34 cellular contexts compared by ENCODE assay signal in genomic region chr1:2934642-2935081, GRCh38.
"Had no signal": no experiment of that assay in that cellular context is flagged by ENCODE, and none has a peak within 500 bp of the region (broad histone marks: within the 10 kb centered on the region; RNA-seq: fewer than 3 reads in every experiment).

No MANE protein-coding gene starts in this region.

- H3K4me3 Mint-ChIP-seq: activated CD4-positive, alpha-beta memory T cell treated with anti-CD3 and anti-CD28 coated beads, Interleukin-2, amount 10 ng/mL, durations not matched to agents 7 days and 5 days; activated CD8-positive, alpha-beta memory T cell treated with anti-CD3 and anti-CD28 coated beads, Interleukin-2, amount 10 ng/mL, durations not matched to agents 7 days and 5 days; activated naive CD4-positive, alpha-beta T cell treated with anti-CD3 and anti-CD28 coated beads, Interleukin-2, amount 10 ng/mL, durations not matched to agents 7 days and 5 days; activated naive CD8-positive, alpha-beta T cell; activated naive CD8-positive, alpha-beta T cell treated with anti-CD3 and anti-CD28 coated beads, Interleukin-2, amount 50 U/mL, for 24 hours; brain had no signal

- DNase-seq: activated CD4-positive, alpha-beta memory T cell treated with anti-CD3 and anti-CD28 coated beads, Interleukin-2, amount 10 ng/mL, durations not matched to agents 7 days and 5 days; activated CD4-positive, alpha-beta T cell treated with anti-CD3 and anti-CD28 coated beads for 1 hour; activated CD4-positive, alpha-beta T cell treated with anti-CD3 and anti-CD28 coated beads for 48 hours; activated CD4-positive, CD25-positive, alpha-beta regulatory T cell; activated CD8-positive, alpha-beta memory T cell treated with anti-CD3 and anti-CD28 coated beads for 24 hours; activated CD8-positive, alpha-beta memory T cell treated with anti-CD3 and anti-CD28 coated beads, Interleukin-2, amount 10 ng/mL, durations not matched to agents 7 days and 5 days; activated CD8-positive, alpha-beta memory T cell treated with anti-CD3 and anti-CD28 coated beads, Interleukin-2, amount 50 U/mL, for 48 hours; activated effector memory CD4-positive, alpha-beta T cell treated with Interleukin-2 at 50 U/mL for 16 hours; activated naive CD4-positive, alpha-beta T cell treated with anti-CD3 and anti-CD28 coated beads, Interleukin-2, amount 10 ng/mL, durations not matched to agents 7 days and 5 days; activated naive CD8-positive, alpha-beta T cell treated with anti-CD3 and anti-CD28 coated beads, Interleukin-2, amount 50 U/mL, for 24 hours; activated T-cell treated with anti-CD3 and anti-CD28 coated beads, Interleukin-2, amount 50 U/mL, for 48 hours; anterior cingulate cortex; Karpas-422; KBM-7; NCI-H1048; NCI-H1105 treated with DMSO at 0.1 percent for 48 hours; NCI-H1436; NCI-H1694; NCI-H1930; NCI-H2081 treated with DMSO at 0.1 percent for 48 hours; NCI-H345; NCI-H524 treated with DMSO at 0.1 percent for 48 hours; NCI-H748 treated with DMSO at 0.1 percent for 48 hours; NK-92 treated with Interleukin-12 subunit alpha and Interleukin-12 subunit beta, amount 100 ng/mL, for 24 hours; PC-3; Peyer's patch; RPMI8226; SHP77; SJCRH30; T1000; WERI-Rb-1 had no signal

- H3K27me3 ChIP-seq: Peyer's patch had no signal

- H3K27me3 Mint-ChIP-seq: activated CD4-positive, alpha-beta memory T cell treated with anti-CD3 and anti-CD28 coated beads, Interleukin-2, amount 10 ng/mL, durations not matched to agents 7 days and 5 days; activated CD8-positive, alpha-beta memory T cell treated with anti-CD3 and anti-CD28 coated beads, Interleukin-2, amount 10 ng/mL, durations not matched to agents 7 days and 5 days; activated naive CD4-positive, alpha-beta T cell treated with anti-CD3 and anti-CD28 coated beads, Interleukin-2, amount 10 ng/mL, durations not matched to agents 7 days and 5 days; activated naive CD8-positive, alpha-beta T cell; activated naive CD8-positive, alpha-beta T cell treated with anti-CD3 and anti-CD28 coated beads, Interleukin-2, amount 50 U/mL, for 24 hours had no signal

- H3K4me1 Mint-ChIP-seq: activated CD4-positive, alpha-beta memory T cell treated with anti-CD3 and anti-CD28 coated beads, Interleukin-2, amount 10 ng/mL, durations not matched to agents 7 days and 5 days; activated CD8-positive, alpha-beta memory T cell treated with anti-CD3 and anti-CD28 coated beads, Interleukin-2, amount 10 ng/mL, durations not matched to agents 7 days and 5 days; activated naive CD4-positive, alpha-beta T cell treated with anti-CD3 and anti-CD28 coated beads, Interleukin-2, amount 10 ng/mL, durations not matched to agents 7 days and 5 days; activated naive CD8-positive, alpha-beta T cell treated with anti-CD3 and anti-CD28 coated beads, Interleukin-2, amount 50 U/mL, for 24 hours had no signal

- H3K27ac ChIP-seq: Peyer's patch, SJCRH30, SK-N-MC, WERI-Rb-1 had no signal

- H3K27ac Mint-ChIP-seq: activated CD4-positive, alpha-beta memory T cell treated with anti-CD3 and anti-CD28 coated beads, Interleukin-2, amount 10 ng/mL, durations not matched to agents 7 days and 5 days; activated CD8-positive, alpha-beta memory T cell treated with anti-CD3 and anti-CD28 coated beads, Interleukin-2, amount 10 ng/mL, durations not matched to agents 7 days and 5 days; activated naive CD4-positive, alpha-beta T cell treated with anti-CD3 and anti-CD28 coated beads, Interleukin-2, amount 10 ng/mL, durations not matched to agents 7 days and 5 days; activated naive CD8-positive, alpha-beta T cell; activated naive CD8-positive, alpha-beta T cell treated with anti-CD3 and anti-CD28 coated beads, Interleukin-2, amount 50 U/mL, for 24 hours; brain had no signal

- H3K9me3 ChIP-seq: Peyer's patch, SJCRH30 had no signal

- H3K4me3 ChIP-seq: Peyer's patch, SJCRH30, SK-N-MC had no signal

- H3K9me3 Mint-ChIP-seq: activated naive CD8-positive, alpha-beta T cell treated with anti-CD3 and anti-CD28 coated beads, Interleukin-2, amount 50 U/mL, for 24 hours had no signal

- H3K36me3 ChIP-seq: Peyer's patch, SJCRH30, WERI-Rb-1 had no signal

- H3K36me3 Mint-ChIP-seq: activated CD8-positive, alpha-beta memory T cell treated with anti-CD3 and anti-CD28 coated beads, Interleukin-2, amount 10 ng/mL, durations not matched to agents 7 days and 5 days; activated naive CD4-positive, alpha-beta T cell treated with anti-CD3 and anti-CD28 coated beads, Interleukin-2, amount 10 ng/mL, durations not matched to agents 7 days and 5 days; activated naive CD8-positive, alpha-beta T cell; brain had no signal

- ATAC-seq: activated CD8-positive, alpha-beta memory T cell treated with anti-CD3 and anti-CD28 coated beads, Interleukin-2, amount 10 ng/mL, durations not matched to agents 7 days and 5 days; activated naive CD8-positive, alpha-beta T cell treated with anti-CD3 and anti-CD28 coated beads, Interleukin-2, amount 50 U/mL, for 24 hours; PC-3 had no signal

- H3K4me1 ChIP-seq: Peyer's patch, SJCRH30 had no signal
